ENCODE assay signal across 8 cellular contexts in genomic region chr3:52231502-52232278, GRCh38. TPM values are rescaled to one million over a fixed set of nuclear protein-coding genes. Genes with fewer than 3 reads are reported as not detected.
DNase-seq lines count a peak whose midpoint lies in the region; ATAC-seq, FAIRE-seq and TF ChIP-seq lines count a peak whose summit lies in the region.

No MANE protein-coding gene starts in this region.

- H3K4me3 Mint-ChIP-seq in HFFc6: no peak overlapping the region

- FAIRE-seq in RCC 7860 (lab: Jason Lieb, UNC): no peak

- H3K27ac Mint-ChIP-seq in HFFc6: no peak overlapping the region

- ATAC-seq in HG03025 (IDR thresholded peaks at IDR 0.05; ENCODE audit: low FRiP score, unreplicated experiment) (no peak), HG02852 (IDR thresholded peaks at IDR 0.05; ENCODE audit: unreplicated experiment) (no peak)

- H3K4me1 Mint-ChIP-seq in HFFc6 (ENCODE audit: low read depth): peaks cover 6% of the 10 kb centered on the region; the same call in 1 of the 2 replicates

- DNase-seq in CD1c-positive myeloid dendritic cell (ENCODE audit: extremely low spot score): peak; percentile 87
- peak; percentile 40 for DNase-seq in HFFc6
- DNase-seq in RCC 7860 (ENCODE audit: low spot score): peak; percentile 19
- peak; percentile 80 to 83 for DNase-seq in activated T-helper 1 cell treated with anti-CD3 and anti-CD28 coated beads, Interleukin-2, amount 50 U/mL, for 16 hours (ENCODE audit: low read depth in 1 of 2, low spot score in 1 of 2)
- DNase-seq in foreskin melanocyte: peak; percentile 40
- peak; percentile 30 for DNase-seq in renal cortical epithelial cell (ENCODE audit: low read depth)

- TF ChIP-seq CTCF in HFFc6 (IDR thresholded peaks at IDR 0.05): peak; percentile 98

- peaks cover 6% of the 10 kb centered on the region; the same call in 1 of the 2 replicates for H3K36me3 Mint-ChIP-seq in HFFc6 (ENCODE audit: low read depth)

- H3K27me3 Mint-ChIP-seq in HFFc6 (ENCODE audit: insufficient read depth): no peaks in the 10 kb centered on the region; the same call in 1 of the 2 replicates

- H3K9me3 Mint-ChIP-seq in HFFc6: no peaks in the 10 kb centered on the region

RNA-seq across cellular contexts. Expression of gene TLR9, which starts 6.2 kb away (rescaled TPM):
- not detected for total RNA-seq in HFFc6 (2021; fragmentation: NEBNext Ultra II Directional; extraction: Animal tissue kit (Norgen Biotek cat#: 25700))
- not detected in 2 replicates for total RNA-seq in renal cortical epithelial cell

RNA-seq across cellular contexts. Expression of gene TWF2, which starts 7.3 kb away (rescaled TPM):
- total RNA-seq in HFFc6 (2021; fragmentation: NEBNext Ultra II Directional; extraction: Animal tissue kit (Norgen Biotek cat#: 25700)): 10 to 100 TPM; 73.9 to 83.0 (median 80.7) TPM
- 95.2 and 174 TPM in 2 replicates for total RNA-seq in renal cortical epithelial cell

RNA-seq across cellular contexts. Expression of gene PPM1M, which starts 13.9 kb away (rescaled TPM):
- 10 to 100 TPM; 20.8 to 23.4 (median 20.9) TPM for total RNA-seq in HFFc6 (2021; fragmentation: NEBNext Ultra II Directional; extraction: Animal tissue kit (Norgen Biotek cat#: 25700))
- 14.8 and 18.3 TPM in 2 replicates for total RNA-seq in renal cortical epithelial cell

RNA-seq across cellular contexts. Expression of gene ALAS1, which starts 33.7 kb away (rescaled TPM):
- 10 to 100 TPM; 31.5 to 39.1 (median 35.1) TPM for total RNA-seq in HFFc6 (2021; fragmentation: NEBNext Ultra II Directional; extraction: Animal tissue kit (Norgen Biotek cat#: 25700))
- 43.9 and 48.3 TPM in 2 replicates for total RNA-seq in renal cortical epithelial cell

RNA-seq across cellular contexts. Expression of gene WDR82, which starts 46.8 kb away (rescaled TPM):
- total RNA-seq in HFFc6 (2021; fragmentation: NEBNext Ultra II Directional; extraction: Animal tissue kit (Norgen Biotek cat#: 25700)): 10 to 100 TPM; 55.2 to 62.0 (median 58.6) TPM
- 73.5 and 90.8 TPM in 2 replicates for total RNA-seq in renal cortical epithelial cell

Comparison
In these comparisons a context has a peak if more than half of its experiments do, and no peak if none do; other contexts are left out.
1. DNase-seq: peak in every context shown above with its lines; median percentile 87 in CD1c-positive myeloid dendritic cell; 82 in activated T-helper 1 cell treated with anti-CD3 and anti-CD28 coated beads, Interleukin-2, amount 50 U/mL, for 16 hours; 40 in HFFc6; 40 in foreskin melanocyte; 30 in renal cortical epithelial cell; 19 in RCC 7860.